ENCODE assay signal across 15 cellular contexts in genomic region chr20:61436268-61436667, GRCh38.
DNase-seq lines count a peak whose midpoint lies in the region; ATAC-seq, FAIRE-seq and TF ChIP-seq lines count a peak whose summit lies in the region.
"Had no signal": no experiment of that assay in that cellular context is flagged by ENCODE, and none has a peak within 500 bp of the region (broad histone marks: within the 10 kb centered on the region; RNA-seq: fewer than 3 reads in every experiment).

No MANE protein-coding gene starts in this region.

- H4K20me1 ChIP-seq in mammary epithelial cell (ENCODE audit: insufficient read depth, low read length): no peaks in the 10 kb centered on the region

- WGBS in mammary epithelial cell (ENCODE audit: low coverage, missing lambda C conversion rate): 0% methylated on average over 2 of the region's 2 CpGs
- WGBS in lower leg skin, 2 donors: 34 to 51% methylated on average over 2 of the region's 2 CpGs

- DNase-seq in DMS79 treated with DMSO at 0.1 percent for 48 hours (lab: John Stamatoyannopoulos, UW) (peak; percentile 30), DMS79 (lab: John Stamatoyannopoulos, UW) (no peak), mammary epithelial cell (peak; percentile 90), urothelium cell line (ENCODE audit: low spot score) (peak; percentile 75), lower leg skin (ENCODE audit: low spot score in 2 of 2) (no peak)
- no peak for DNase-seq in stimulated activated CD4-positive, alpha-beta T cell treated with anti-CD3 and anti-CD28 coated beads, Interleukin-12 subunit alpha, Interleukin-12 subunit beta, amount 100 ng/mL, for 4 hours
- DNase-seq: activated CD4-positive, alpha-beta T cell treated with anti-CD3 and anti-CD28 coated beads, Interleukin-2, amount 50 U/mL, for 4 hours; activated naive CD4-positive, alpha-beta T cell treated with anti-CD3 and anti-CD28 coated beads, Interleukin-2, amount 10 ng/mL, durations not matched to agents 7 days and 5 days; DND-41; stimulated activated naive CD8-positive, alpha-beta T cell treated with anti-CD3 and anti-CD28 coated beads, Interleukin-15, Interleukin-2, amounts not matched to agents 100 U/mL and 50 U/mL, for 24 hours had no signal

- ATAC-seq in HG03457 (IDR thresholded peaks at IDR 0.05; ENCODE audit: unreplicated experiment): no peak
- ATAC-seq: natural killer cell treated with Interleukin-12 subunit alpha and Interleukin-12 subunit beta and Interleukin-15 and Interleukin-18, amount 100 ng/mL, for 72 hours; stimulated activated naive CD8-positive, alpha-beta T cell treated with anti-CD3 and anti-CD28 coated beads, Interleukin-15, Interleukin-2, amounts not matched to agents 100 U/mL and 50 U/mL, for 24 hours had no signal

- H3K79me2 ChIP-seq in mammary epithelial cell (ENCODE audit: insufficient read depth, low read length): peaks cover 8% of the 10 kb centered on the region

- H3K4me1 ChIP-seq in mammary epithelial cell (ENCODE audit: insufficient read depth, low read length): peaks cover 45% of the 10 kb centered on the region
- H3K4me1 ChIP-seq in iPS-20b (ENCODE audit: insufficient read depth, low read length): peaks cover 49% of the 10 kb centered on the region

- H3K27me3 ChIP-seq in mammary epithelial cell (ENCODE audit: insufficient read depth, low read length) (no peaks in the 10 kb centered on the region), iPS-20b (ENCODE audit: insufficient read depth, low read length) (peaks cover 4% of the 10 kb centered on the region; the same call in 1 of the 2 replicates)

- peak overlapping the region; percentile 96 for H3K27ac ChIP-seq in mammary epithelial cell (ENCODE audit: insufficient read depth, low read depth, low read length)
- H3K27ac ChIP-seq in iPS-20b (ENCODE audit: low read length): peak overlapping the region; percentile 91
- H3K27ac ChIP-seq: 22Rv1 had no signal

- H3K9ac ChIP-seq in mammary epithelial cell (ENCODE audit: insufficient read depth, low read length) (peak overlapping the region; percentile 48), iPS-20b (ENCODE audit: low read depth, low read length) (peak overlapping the region; percentile 67; the same call in 1 of the 2 replicates)

- H3K4me3 ChIP-seq in mammary epithelial cell (replicated peaks in 1 of 3; ENCODE audit: insufficient read depth in 1 of 3, low read depth in 2 of 3, low read length in 3 of 3): peak overlapping the region in 1 of 3 experiments; percentile 23
- peak overlapping the region; percentile 41; the same call in 1 of the 2 replicates for H3K4me3 ChIP-seq in iPS-20b (ENCODE audit: low read length)
- H3K4me3 ChIP-seq in lower leg skin (ENCODE audit: low read depth, poor library complexity, severe bottlenecking): no peak overlapping the region

- TF ChIP-seq CTCF in mammary epithelial cell (conservative IDR thresholded peaks at IDR 0.05 in 1 of 2, IDR thresholded peaks at IDR 0.05 in 1 of 2; ENCODE audit: extremely low read depth in 1 of 2, insufficient read depth in 1 of 2, low read depth in 1 of 2, low read length in 2 of 2) (no peak), lower leg skin (IDR thresholded peaks at IDR 0.05) (no peak)

- peak overlapping the region; percentile 31 for H2AFZ ChIP-seq in mammary epithelial cell (ENCODE audit: low read depth, low read length)

- FAIRE-seq in urothelium cell line (lab: Jason Lieb, UNC): no peak
- FAIRE-seq: GM18507 had no signal

- intact Hi-C loops in mammary epithelial cell (cut with micrococcal nuclease): no loop called here
- intact Hi-C loops in lower leg skin (cut with DNase I; ENCODE audit: low total_unique reads): no loop called here

- dilution Hi-C loops in mammary epithelial cell (cut with HindIII; ENCODE audit: low sequenced_read_pairs): no loop called here

- peak overlapping the region; percentile 78 for H3K4me2 ChIP-seq in mammary epithelial cell (ENCODE audit: insufficient read depth, low read depth, low read length)

- in situ Hi-C loops in mammary epithelial cell (cut with MboI; ENCODE audit: low sequenced_read_pairs in 2 of 2): no loop called here

- CTCF ChIA-PET in mammary epithelial cell (lab: Charles Lee; ENCODE audit: low non-redundant PET): no interaction called here

- TF ChIP-seq POLR2A in lower leg skin (IDR thresholded peaks at IDR 0.05): no peak

- H3K9me3 ChIP-seq in mammary epithelial cell (replicated peaks; ENCODE audit: insufficient read depth, low read length) (no peaks in the 10 kb centered on the region), iPS-20b (ENCODE audit: insufficient read depth, low read depth, low read length) (no peaks in the 10 kb centered on the region)

- H3K36me3 ChIP-seq in mammary epithelial cell (ENCODE audit: insufficient read depth, low read length) (no peaks in the 10 kb centered on the region), iPS-20b (ENCODE audit: insufficient read depth, low read depth, low read length) (no peaks in the 10 kb centered on the region)

- TSS peak; percentile 65 for BruUV-seq in mammary epithelial cell (replicated peaks; lab: Mats Ljungman, UMichigan)

Comparison
In these comparisons a context has a peak if more than half of its experiments do, and no peak if none do; other contexts are left out.
1. DNase-seq: peak in DMS79 treated with DMSO at 0.1 percent for 48 hours (single experiment), mammary epithelial cell (single experiment) and urothelium cell line (single experiment); none in DMS79 (single experiment), lower leg skin (0 of 2) and stimulated activated CD4-positive, alpha-beta T cell treated with anti-CD3 and anti-CD28 coated beads, Interleukin-12 subunit alpha, Interleukin-12 subunit beta, amount 100 ng/mL, for 4 hours (single experiment).